Comparison of ENCODE assay signal across 8 cellular contexts in the genomic region with DNA sequence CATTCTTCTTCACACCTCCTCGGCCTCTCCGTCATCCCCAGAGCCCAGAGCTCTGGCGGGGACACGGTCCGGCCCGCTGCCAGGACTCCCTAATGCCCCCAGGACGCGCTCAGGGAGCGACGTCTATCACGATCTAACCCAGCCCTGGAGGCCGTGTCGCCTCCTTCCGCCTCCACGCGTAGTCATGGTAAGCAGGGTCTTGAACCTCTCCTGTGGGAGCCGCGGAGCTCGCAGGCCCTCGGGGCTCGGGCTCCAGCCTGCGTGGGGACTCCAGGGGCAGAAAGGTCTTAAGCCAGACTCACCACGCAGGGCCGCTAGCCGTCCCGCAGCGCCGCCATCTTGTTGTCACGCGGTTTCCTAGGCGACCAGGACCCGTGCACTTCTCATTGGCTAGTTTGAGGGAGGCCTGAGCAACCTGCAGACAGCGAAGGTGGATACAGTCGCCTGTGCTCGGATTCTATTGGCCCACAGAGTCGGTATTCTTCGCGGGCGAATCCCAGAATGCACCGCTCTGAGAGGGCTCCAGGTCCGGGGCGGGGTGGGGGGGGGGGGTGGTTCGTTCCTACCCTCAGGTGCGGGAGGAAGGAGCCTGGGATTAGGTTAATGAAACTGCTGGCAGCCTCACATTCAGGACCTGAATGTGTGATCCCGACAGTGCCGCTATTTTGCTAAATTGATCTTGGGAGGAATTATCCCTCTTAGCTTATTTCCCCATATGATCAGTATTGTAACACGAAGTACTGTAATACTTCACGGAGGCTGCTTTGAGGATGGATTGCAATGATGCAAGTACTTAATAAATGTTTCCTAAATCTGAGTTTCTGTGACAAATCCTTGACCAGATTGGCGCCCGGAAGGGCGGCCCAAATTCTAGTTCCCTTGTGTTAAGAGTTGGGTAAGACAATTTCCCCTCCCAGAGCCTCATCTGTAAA. TPM values are rescaled to one million over a fixed set of nuclear protein-coding genes. Genes with fewer than 3 reads are reported as not detected.
DNase-seq lines count a peak whose midpoint lies in the region; ATAC-seq and TF ChIP-seq lines count a peak whose summit lies in the region.

UBXN11 (minus strand) TSS at position 347 of the 932 bp plus-strand sequence. CDS start 3,753 bp downstream, outside the sequence.

- H3K27me3 ChIP-seq in SJSA1 (replicated peaks): no peaks in the 10 kb centered on the region
- H3K27me3 ChIP-seq in gastroesophageal sphincter: peaks cover 2% of the 10 kb centered on the region
- no peaks in the 10 kb centered on the region for H3K27me3 ChIP-seq in neutrophil

- H3K36me3 ChIP-seq in SJSA1: no peaks in the 10 kb centered on the region
- H3K36me3 ChIP-seq in gastroesophageal sphincter: no peaks in the 10 kb centered on the region
- H3K36me3 ChIP-seq in neutrophil: no peaks in the 10 kb centered on the region

- peak in 1 of 2 donors; percentile 11 for TF ChIP-seq POLR2A in gastroesophageal sphincter (IDR thresholded peaks at IDR 0.05)

- 14 to 16% methylated on average over 5 to 7 of the region's 51 CpGs for WGBS in gastroesophageal sphincter (ENCODE audit: low coverage in 1 of 2), 2 donors

- H3K4me3 ChIP-seq in HFF-Myc (replicated peaks; ENCODE audit: low read depth, low read length): peak within 1 kb of the TSS; percentile 78
- peak within 1 kb of the TSS; percentile 58 for H3K4me3 ChIP-seq in SJSA1
- peak within 1 kb of the TSS; percentile 58 to 73 for H3K4me3 ChIP-seq in gastroesophageal sphincter
- peak within 1 kb of the TSS; percentile 82 to 89 for H3K4me3 ChIP-seq in neutrophil (ENCODE audit: low read depth in 1 of 2, low read length in 1 of 2)

- peak; percentile 96 for ATAC-seq in gastroesophageal sphincter

- H3K9me3 ChIP-seq in SJSA1 (replicated peaks) (no peaks in the 10 kb centered on the region), gastroesophageal sphincter (no peaks in the 10 kb centered on the region), neutrophil (no peaks in the 10 kb centered on the region)

- DNase-seq in GM04503 (ENCODE audit: low read depth): peak; percentile 64
- DNase-seq in HFF-Myc (ENCODE audit: extremely low read depth, low read depth): peak; percentile 87
- peak; percentile 89 for DNase-seq in MV-4-11 (lab: John Stamatoyannopoulos, UW)
- DNase-seq in SJSA1 (ENCODE audit: low read depth in 1 of 2, low spot score in 2 of 2): peak; percentile 76 to 94
- DNase-seq in activated gamma-delta T cell treated with anti-CD3 and anti-CD28 coated beads, Interleukin-2, amount 50 U/mL, for 16 hours (ENCODE audit: low read depth): peak; percentile 91

- no peak for TF ChIP-seq CTCF in HFF-Myc (IDR thresholded peaks at IDR 0.05; ENCODE audit: low read depth, low read length, missing control alignments)
- peak in 1 of 4 experiments; percentile 16 for TF ChIP-seq CTCF in gastroesophageal sphincter (IDR thresholded peaks at IDR 0.05)
- peak; percentile 29 for TF ChIP-seq CTCF in neutrophil (IDR thresholded peaks at IDR 0.05)
- no peak for TF ChIP-seq CTCF in subcutaneous adipose tissue (IDR thresholded peaks at IDR 0.05; ENCODE audit: low read depth)

- no peak for TF ChIP-seq EP300 in gastroesophageal sphincter (IDR thresholded peaks at IDR 0.05)

- H3K27ac ChIP-seq in SJSA1: peak within 1 kb of the TSS; percentile 47
- H3K27ac ChIP-seq in gastroesophageal sphincter: peak within 1 kb of the TSS; percentile 1 to 72 (median 58)
- peak within 1 kb of the TSS; percentile 91 for H3K27ac ChIP-seq in neutrophil

- H3K4me1 ChIP-seq in SJSA1 (replicated peaks) (peaks cover 16% of the 10 kb centered on the region), gastroesophageal sphincter (peaks cover 0 to 18% (median 6%) of the 10 kb centered on the region in 3 donors), neutrophil (ENCODE audit: control insufficient read depth in 1 of 2, insufficient read depth in 1 of 2, low read depth in 1 of 2, low read length in 1 of 2) (peaks cover 50 to 52% of the 10 kb centered on the region in 2 experiments)

RNA-seq across cellular contexts. Expression of gene UBXN11, which starts in this region (rescaled TPM):
- total RNA-seq in SJSA1 (2014; rRNA removed; shearing (Covaris generic)): 4.0 and 12.0 TPM in 2 replicates
- total RNA-seq in gastroesophageal sphincter (10 to 100 TPM in 2 of 4 donors, 1 to 10 TPM in 2; 3.7 to 12.1 (median 10.5) TPM), subcutaneous adipose tissue (10 to 100 TPM; 10.4 to 29.9 (median 16.7) TPM)

Comparison
In these comparisons a context has a peak if more than half of its experiments do, and no peak if none do; other contexts are left out.
1. Peak in every context shown above with its lines: DNase-seq, ATAC-seq, H3K4me3 ChIP-seq and H3K27ac ChIP-seq.